8 cellular contexts compared by ENCODE assay signal in genomic region chr1:77900687-77901293, GRCh38. TPM values are rescaled to one million over a fixed set of nuclear protein-coding genes. Genes with fewer than 3 reads are reported as not detected.
DNase-seq lines count a peak whose midpoint lies in the region; ATAC-seq, FAIRE-seq and TF ChIP-seq lines count a peak whose summit lies in the region.

No MANE protein-coding gene starts in this region.

- no peak for TF ChIP-seq POLR2A in A549 (IDR thresholded peaks at IDR 0.05; ENCODE audit: low read length)

- H3K27me3 ChIP-seq in cardiac muscle cell = no peaks in the 10 kb centered on the region

- TF ChIP-seq EP300 in A549 (IDR thresholded peaks at IDR 0.05) = no peak

- H3K9me3 ChIP-seq in A549 (no peaks in the 10 kb centered on the region), cardiac muscle cell (ENCODE audit: low read depth) (no peaks in the 10 kb centered on the region)

- no peak overlapping the region for H3K4me3 ChIP-seq in A549
- H3K4me3 ChIP-seq in cardiac muscle cell = no peak overlapping the region

- H3K4me2 ChIP-seq in A549 = no peak overlapping the region

- WGBS in A549 (ENCODE audit: missing lambda C conversion rate) = 9% methylated on average over 4 of the region's 4 CpGs

- H3K27ac ChIP-seq in A549 (no peak overlapping the region), VCaP (no peak overlapping the region), cardiac muscle cell (no peak overlapping the region)

- DNase-seq in A549 (ENCODE audit: low read depth in 1 of 2, low spot score in 1 of 2) (peak; percentile 18 to 66), GM10248 (ENCODE audit: extremely low spot score) (peak; percentile 21), NCI-H146 (lab: John Stamatoyannopoulos, UW) (peak; percentile 40), cardiac muscle cell (ENCODE audit: low read depth in 1 of 2, low spot score in 1 of 2) (peak; percentile 55 to 74), renal cortical epithelial cell (ENCODE audit: low read depth) (peak; percentile 78)

- POLR2A ChIA-PET in A549 (lab: Yijun Ruan, JAX) (no interaction called here), GM10248 (lab: Yijun Ruan, JAX) (no interaction called here)

- CTCF ChIA-PET in A549 (lab: Yijun Ruan, JAX) = interaction anchor here (0.6 to 1.5 kb wide), 5 partner anchors 13 to 215 kb away, joined by 3 read pairs; partner anchors contain the start of gene NEXN
- CTCF ChIA-PET in GM10248 (lab: Yijun Ruan, JAX) = interaction anchor here (0.6 to 1.1 kb wide), 4 partner anchors 25 to 368 kb away, joined by 3 read pairs; no protein-coding TSS in a partner anchor

- H3K4me1 ChIP-seq in A549 (no peaks in the 10 kb centered on the region), cardiac muscle cell (ENCODE audit: low read depth) (peaks cover 10% of the 10 kb centered on the region)

- TF ChIP-seq CTCF in A549 (IDR thresholded peaks at IDR 0.05) (peak; percentile 62), GM10248 (IDR thresholded peaks at IDR 0.05; ENCODE audit: control extremely low read depth, extremely low read depth, low read depth, missing control alignments) (peak; percentile 69), VCaP (conservative IDR thresholded peaks at IDR 0.05) (peak; percentile 83), cardiac muscle cell (IDR thresholded peaks at IDR 0.05; ENCODE audit: low read depth, low read length) (peak; percentile 70)

- H3K36me3 ChIP-seq in cardiac muscle cell = peaks cover 11% of the 10 kb centered on the region

- TF ChIP-seq RAD21 in A549 (conservative IDR thresholded peaks at IDR 0.05 in 1 of 2, IDR thresholded peaks at IDR 0.05 in 1 of 2) = peak; percentile 73 to 82

- ATAC-seq in A549 (peak; percentile 77 to 84; a peak in 4 of 6 replicates), GM18870 (IDR thresholded peaks at IDR 0.05; ENCODE audit: unreplicated experiment) (no peak), GM18517 (IDR thresholded peaks at IDR 0.05; ENCODE audit: unreplicated experiment) (no peak)

- FAIRE-seq in A549 (lab: Jason Lieb, UNC) = no peak

TF ChIP-seq in A549, 52 proteins besides CTCF, POLR2A, EP300 and RAD21:
- TF ChIP-seq NPAS2 (CRISPR knock-in tag; IDR thresholded peaks at IDR 0.05; ENCODE audit: borderline replicate concordance) (no peak), SMC3 (IDR thresholded peaks at IDR 0.05) (peak; percentile 53)
TF ChIP-seq in A549: peak in this region for 1.

RNA-seq across cellular contexts. Expression of gene NEXN, which starts 12.4 kb away (rescaled TPM):
- polyA plus RNA-seq in A549 (2011; rRNA removed) (0.54 and 1.8 TPM in 2 replicates), A549 (2017; fragmentation: RNase III; extraction: RNeasy Plus Mini Kit Qiagen cat#74134 plus additional on column Dnase treatment) (7.3 to 8.7 TPM (median 8.2 TPM) in 3 replicates), cardiac muscle cell (83.9 and 84.1 TPM in 2 replicates)
- 0.28 and 0.29 TPM in 2 replicates for polyA plus RNA-seq in A549 (2012; cell fraction: cytosol; rRNA removed)
- polyA plus RNA-seq in A549 (2012; cell fraction: nucleus; rRNA removed) = 0.12 and 0.32 TPM in 2 replicates
- polyA minus RNA-seq in A549 (2011; rRNA and poly(A)+ RNA removed) = 0.49 TPM in 1 of 2 replicates, not detected in the other
- total RNA-seq in cardiac muscle cell (18.5 and 42.9 TPM in 2 replicates), renal cortical epithelial cell (6.4 and 22.4 TPM in 2 replicates)

Comparison
In these comparisons a context has a peak if more than half of its experiments do, and no peak if none do; other contexts are left out.
1. ATAC-seq: peak in A549 (2 of 2); none in GM18870 (single experiment) and GM18517 (single experiment).
2. DNase-seq: peak in every context shown above with its lines; median percentile 78 in renal cortical epithelial cell; 64 in cardiac muscle cell; 42 in A549; 40 in NCI-H146; 21 in GM10248.
3. Peak in every context shown above with its lines, with median percentiles within 50 percentile points of each other: CTCF ChIP-seq.